ENCODE assay signal across 12 cellular contexts in genomic region chr6:1665214-1665613, GRCh38. TPM values are rescaled to one million over a fixed set of nuclear protein-coding genes. Genes with fewer than 3 reads are reported as not detected.
DNase-seq lines count a peak whose midpoint lies in the region; ATAC-seq and TF ChIP-seq lines count a peak whose summit lies in the region.
"Had no signal": no experiment of that assay in that cellular context is flagged by ENCODE, and none has a peak within 500 bp of the region (broad histone marks: within the 10 kb centered on the region; RNA-seq: fewer than 3 reads in every experiment).

No MANE protein-coding gene starts in this region.

- DNase-seq in GM12864 (ENCODE audit: low read depth) (peak; percentile 65), NOMO-1 treated with DMSO at 0.1 percent for 48 hours (lab: John Stamatoyannopoulos, UW; ENCODE audit: unreplicated experiment) (peak; percentile 96), ecto neural progenitor cell (ENCODE audit: low spot score) (no peak), endodermal cell (no peak)
- DNase-seq in activated naive CD4-positive, alpha-beta T cell treated with anti-CD3 and anti-CD28 coated beads for 36 hours, result no peak
- no peak for DNase-seq in central memory CD4-positive, alpha-beta T cell
- DNase-seq: activated CD4-positive, CD25-positive, alpha-beta regulatory T cell treated with anti-CD3 and anti-CD28 coated beads, Interleukin-2, amount 50 U/mL, for 72 hours; activated naive CD8-positive, alpha-beta T cell treated with anti-CD3 and anti-CD28 coated beads, Interleukin-2, amount 50 U/mL, for 24 hours; left ventricle myocardium superior; stimulated activated naive CD4-positive, alpha-beta T cell had no signal

- H3K9ac ChIP-seq in endodermal cell (ENCODE audit: extremely low read depth, low read length, poor library complexity, severe bottlenecking), result no peak overlapping the region

- intact Hi-C loops in activated naive CD4-positive, alpha-beta T cell treated with anti-CD3 and anti-CD28 coated beads for 36 hours (cut with micrococcal nuclease), result no loop called here

- 86 to 95% methylated on average over 1 to 2 of the region's 2 CpGs for WGBS in endodermal cell (ENCODE audit: insufficient coverage in 1 of 2, insufficient read length in 1 of 2), 2 experiments

- H3K36me3 Mint-ChIP-seq in activated naive CD4-positive, alpha-beta T cell treated with anti-CD3 and anti-CD28 coated beads for 36 hours (ENCODE audit: low read depth), result peaks cover 3% of the 10 kb centered on the region
- H3K36me3 Mint-ChIP-seq in endodermal cell (ENCODE audit: low read depth), result no peaks in the 10 kb centered on the region

- TF ChIP-seq CTCF in GM12864 (IDR thresholded peaks at IDR 0.05; ENCODE audit: low read depth, low read length, missing control alignments), result no peak
- TF ChIP-seq CTCF in endodermal cell (conservative IDR thresholded peaks at IDR 0.05), result no peak

- H3K27me3 ChIP-seq in endodermal cell (ENCODE audit: control insufficient read depth, insufficient read depth, low read length, poor library complexity, severe bottlenecking), result no peaks in the 10 kb centered on the region

- H3K27ac ChIP-seq in endodermal cell (ENCODE audit: low read depth, low read length), result no peak overlapping the region

- H3K9me3 ChIP-seq in endodermal cell (ENCODE audit: control insufficient read depth, low read length), result no peaks in the 10 kb centered on the region

- H3K27me3 Mint-ChIP-seq in activated naive CD4-positive, alpha-beta T cell treated with anti-CD3 and anti-CD28 coated beads for 36 hours (ENCODE audit: low read depth), result no peaks in the 10 kb centered on the region
- no peaks in the 10 kb centered on the region for H3K27me3 Mint-ChIP-seq in endodermal cell (ENCODE audit: insufficient read depth)
- H3K27me3 Mint-ChIP-seq: activated naive CD8-positive, alpha-beta T cell treated with anti-CD3 and anti-CD28 coated beads, Interleukin-2, amount 50 U/mL, for 24 hours had no signal

- no peak overlapping the region for H3K4me3 Mint-ChIP-seq in activated naive CD4-positive, alpha-beta T cell treated with anti-CD3 and anti-CD28 coated beads for 36 hours
- H3K4me3 Mint-ChIP-seq in endodermal cell, result no peak overlapping the region
- H3K4me3 Mint-ChIP-seq: activated naive CD8-positive, alpha-beta T cell treated with anti-CD3 and anti-CD28 coated beads, Interleukin-2, amount 50 U/mL, for 24 hours had no signal

- no peaks in the 10 kb centered on the region for H3K4me1 Mint-ChIP-seq in activated naive CD4-positive, alpha-beta T cell treated with anti-CD3 and anti-CD28 coated beads for 36 hours (ENCODE audit: low read depth)
- H3K4me1 Mint-ChIP-seq in endodermal cell, result peaks cover 6% of the 10 kb centered on the region
- H3K4me1 Mint-ChIP-seq: activated naive CD8-positive, alpha-beta T cell treated with anti-CD3 and anti-CD28 coated beads, Interleukin-2, amount 50 U/mL, for 24 hours had no signal

- ATAC-seq in GM19463 (IDR thresholded peaks at IDR 0.05; ENCODE audit: unreplicated experiment) (peak; percentile 95), HG03025 (IDR thresholded peaks at IDR 0.05; ENCODE audit: low FRiP score, unreplicated experiment) (peak; percentile 95)
- ATAC-seq: activated naive CD8-positive, alpha-beta T cell treated with anti-CD3 and anti-CD28 coated beads, Interleukin-2, amount 50 U/mL, for 24 hours; left ventricle myocardium superior had no signal

- H3K4me3 ChIP-seq in GM12864 (ENCODE audit: low read depth, low read length) (no peak overlapping the region), endodermal cell (ENCODE audit: low read length) (no peak overlapping the region)

- CTCF ChIA-PET in activated naive CD4-positive, alpha-beta T cell treated with anti-CD3 and anti-CD28 coated beads for 36 hours (lab: Charles Lee), result interaction anchor here (0.6 kb wide), 1 partner anchor 181 kb away, joined by 4 read pairs; no protein-coding TSS in a partner anchor

- no peaks in the 10 kb centered on the region for H3K36me3 ChIP-seq in endodermal cell (ENCODE audit: control insufficient read depth, insufficient read depth, low read length)

- no peaks in the 10 kb centered on the region for H3K9me3 Mint-ChIP-seq in activated naive CD4-positive, alpha-beta T cell treated with anti-CD3 and anti-CD28 coated beads for 36 hours
- no peaks in the 10 kb centered on the region for H3K9me3 Mint-ChIP-seq in endodermal cell
- H3K9me3 Mint-ChIP-seq: activated naive CD8-positive, alpha-beta T cell treated with anti-CD3 and anti-CD28 coated beads, Interleukin-2, amount 50 U/mL, for 24 hours had no signal

- H3K4me1 ChIP-seq in endodermal cell (ENCODE audit: control insufficient read depth, insufficient read depth, low read length), result peaks cover 5% of the 10 kb centered on the region

- no peak overlapping the region for H3K27ac Mint-ChIP-seq in activated naive CD4-positive, alpha-beta T cell treated with anti-CD3 and anti-CD28 coated beads for 36 hours
- H3K27ac Mint-ChIP-seq in endodermal cell, result no peak overlapping the region
- H3K27ac Mint-ChIP-seq: activated naive CD8-positive, alpha-beta T cell treated with anti-CD3 and anti-CD28 coated beads, Interleukin-2, amount 50 U/mL, for 24 hours had no signal

RNA-seq across cellular contexts. Expression of gene FOXC1, which starts 55.5 kb away (rescaled TPM):
- total RNA-seq in activated naive CD4-positive, alpha-beta T cell treated with anti-CD3 and anti-CD28 coated beads for 36 hours, result not detected
- total RNA-seq in endodermal cell, result 10 to 100 TPM in 1 of 2 donors, 1 to 10 TPM in 1; 7.1 to 10.1 TPM
- 2.5 TPM for polyA plus RNA-seq in endodermal cell (2013, experiment 1 of 2)
- polyA plus RNA-seq in endodermal cell (2013, experiment 2 of 2), result 2.4 TPM

Comparison
In these comparisons a context has a peak if more than half of its experiments do, and no peak if none do; other contexts are left out.
1. DNase-seq: peak in GM12864 (single experiment) and NOMO-1 treated with DMSO at 0.1 percent for 48 hours (single experiment); none in ecto neural progenitor cell (single experiment), activated naive CD4-positive, alpha-beta T cell treated with anti-CD3 and anti-CD28 coated beads for 36 hours (single experiment), endodermal cell (single experiment) and central memory CD4-positive, alpha-beta T cell (single experiment).
2. RNA of gene FOXC1, which starts 55.5 kb away (total RNA-seq): 7.1 to 10.1 TPM in endodermal cell; not detected in activated naive CD4-positive, alpha-beta T cell treated with anti-CD3 and anti-CD28 coated beads for 36 hours; every median in the first group is over 4 times any median in the second.